Comparison of ENCODE assay signal across 1 cellular context in the genomic region with DNA sequence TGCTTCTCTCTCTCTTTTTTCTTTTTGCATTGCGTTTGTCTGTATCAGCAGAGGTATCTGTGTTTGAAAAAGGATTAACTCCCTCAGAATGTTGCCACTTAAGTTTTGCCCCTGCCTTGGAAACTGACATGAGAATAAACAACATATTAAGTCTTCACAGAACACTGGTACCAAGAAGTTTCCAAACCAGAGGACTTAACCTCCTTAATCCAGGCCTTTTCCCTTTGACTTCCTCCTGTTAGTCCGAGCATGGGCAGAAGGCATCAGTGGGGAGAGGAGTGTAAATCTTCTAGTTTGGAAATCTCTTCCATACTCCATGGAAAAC.
TF ChIP-seq lines count a peak whose summit lies in the region.

No MANE protein-coding gene starts in this region.

TF ChIP-seq in SK-N-SH, 30 proteins besides CTCF, POLR2A, EP300 and RAD21 (continued from another document):
- TF ChIP-seq POLR2AphosphoS5 (IDR thresholded peaks at IDR 0.05; ENCODE audit: low read depth, low read length) = no peak
- no peak for TF ChIP-seq RFX5 (IDR thresholded peaks at IDR 0.05; ENCODE audit: low read length)
- no peak for TF ChIP-seq CHD2 (IDR thresholded peaks at IDR 0.05; ENCODE audit: low read length, partially characterized antibody)
